8 cellular contexts compared by ENCODE assay signal in genomic region chr4:89306486-89307184, GRCh38. TPM values are rescaled to one million over a fixed set of nuclear protein-coding genes. Genes with fewer than 3 reads are reported as not detected.
DNase-seq lines count a peak whose midpoint lies in the region; ATAC-seq and TF ChIP-seq lines count a peak whose summit lies in the region.

No MANE protein-coding gene starts in this region.

- H3K36me3 ChIP-seq in kidney epithelial cell (ENCODE audit: control insufficient read depth, insufficient read depth, low read length): no peaks in the 10 kb centered on the region
- no peaks in the 10 kb centered on the region for H3K36me3 ChIP-seq in stomach

- no peaks in the 10 kb centered on the region for H3K36me3 Mint-ChIP-seq in activated CD4-positive, alpha-beta T cell treated with anti-CD3 and anti-CD28 coated beads for 36 hours (ENCODE audit: low read depth)
- H3K36me3 Mint-ChIP-seq in activated CD4-positive, alpha-beta memory T cell treated with anti-CD3 and anti-CD28 coated beads for 36 hours: peaks cover 9% of the 10 kb centered on the region

- TF ChIP-seq CTCF in kidney epithelial cell (IDR thresholded peaks at IDR 0.05; ENCODE audit: insufficient read depth, low read length, poor library complexity, severe bottlenecking) (no peak), stomach (IDR thresholded peaks at IDR 0.05) (no peak)

- POLR2A ChIA-PET in activated CD4-positive, alpha-beta T cell treated with anti-CD3 and anti-CD28 coated beads for 36 hours (lab: Charles Lee): no interaction called here
- POLR2A ChIA-PET in activated CD4-positive, alpha-beta memory T cell treated with anti-CD3 and anti-CD28 coated beads for 36 hours (lab: Charles Lee): interaction anchor here (1.0 to 3.1 kb wide), 4 partner anchors 9 to 21 kb away, joined by 3 to 32 read pairs (median 16); no protein-coding TSS in a partner anchor

- TF ChIP-seq POLR2A in stomach (IDR thresholded peaks at IDR 0.05): no peak

- H3K9me3 Mint-ChIP-seq in activated CD4-positive, alpha-beta T cell treated with anti-CD3 and anti-CD28 coated beads for 36 hours (ENCODE audit: low read depth): no peaks in the 10 kb centered on the region
- no peaks in the 10 kb centered on the region for H3K9me3 Mint-ChIP-seq in activated CD4-positive, alpha-beta memory T cell treated with anti-CD3 and anti-CD28 coated beads for 36 hours

- H3K4me3 ChIP-seq in kidney epithelial cell (ENCODE audit: low read depth, low read length) (peak overlapping the region; percentile 78), stomach (peak overlapping the region; percentile 70 to 82 (median 74))

- H3K27ac ChIP-seq in stomach: peak overlapping the region; percentile 79 to 87 (median 85)

- no peak for TF ChIP-seq EP300 in stomach (IDR thresholded peaks at IDR 0.05)

- H3K27me3 Mint-ChIP-seq in activated CD4-positive, alpha-beta T cell treated with anti-CD3 and anti-CD28 coated beads for 36 hours: no peaks in the 10 kb centered on the region
- no peaks in the 10 kb centered on the region for H3K27me3 Mint-ChIP-seq in activated CD4-positive, alpha-beta memory T cell treated with anti-CD3 and anti-CD28 coated beads for 36 hours

- peak; percentile 24 for DNase-seq in activated CD4-positive, alpha-beta T cell treated with anti-CD3 and anti-CD28 coated beads for 36 hours
- DNase-seq in activated CD4-positive, alpha-beta T cell treated with anti-CD3 and anti-CD28 coated beads, Interleukin-2, amount 50 U/mL, for 1 hour: no peak
- peak; percentile 35 for DNase-seq in activated CD4-positive, alpha-beta memory T cell treated with anti-CD3 and anti-CD28 coated beads for 36 hours
- DNase-seq in kidney epithelial cell (ENCODE audit: low read depth): no peak
- DNase-seq in stomach: no peak
- DNase-seq in mesenteric fat pad (ENCODE audit: low spot score): no peak

- ATAC-seq in activated CD4-positive, alpha-beta T cell treated with anti-CD3 and anti-CD28 coated beads for 36 hours: no peak
- ATAC-seq in GM21723 (IDR thresholded peaks at IDR 0.05; ENCODE audit: unreplicated experiment) (no peak), GM19397 (IDR thresholded peaks at IDR 0.05; ENCODE audit: unreplicated experiment) (no peak)

- intact Hi-C loops in activated CD4-positive, alpha-beta T cell treated with anti-CD3 and anti-CD28 coated beads for 36 hours (cut with DNase I, micrococcal nuclease): loop anchor here (1.0 to 5.0 kb wide), 7 partner anchors 11 to 194 kb away; partner anchors contain the start of gene TIGD2 (in 1 of the 2)
- intact Hi-C loops in activated CD4-positive, alpha-beta memory T cell treated with anti-CD3 and anti-CD28 coated beads for 36 hours (cut with micrococcal nuclease): loop anchor here (1.0 to 10.0 kb wide), 4 partner anchors 22 to 782 kb away; partner anchors contain the start of gene PYURF
- intact Hi-C loops in stomach (cut with DNase I; ENCODE audit: low total_unique reads): no loop called here

- H3K27ac Mint-ChIP-seq in activated CD4-positive, alpha-beta T cell treated with anti-CD3 and anti-CD28 coated beads for 36 hours: peak overlapping the region; percentile 93
- H3K27ac Mint-ChIP-seq in activated CD4-positive, alpha-beta memory T cell treated with anti-CD3 and anti-CD28 coated beads for 36 hours: peak overlapping the region; percentile 83

- CTCF ChIA-PET in activated CD4-positive, alpha-beta T cell treated with anti-CD3 and anti-CD28 coated beads for 36 hours (lab: Charles Lee): interaction anchor here (2.3 kb wide), 1 partner anchor 81 kb away, joined by 10 read pairs; no protein-coding TSS in a partner anchor
- CTCF ChIA-PET in activated CD4-positive, alpha-beta memory T cell treated with anti-CD3 and anti-CD28 coated beads for 36 hours (lab: Charles Lee): interaction anchor here (1.7 to 1.8 kb wide), 2 partner anchors 80 to 128 kb away, joined by 9 to 10 read pairs; no protein-coding TSS in a partner anchor

- no peaks in the 10 kb centered on the region for H3K9me3 ChIP-seq in stomach

- peaks cover 64% of the 10 kb centered on the region for H3K4me1 Mint-ChIP-seq in activated CD4-positive, alpha-beta T cell treated with anti-CD3 and anti-CD28 coated beads for 36 hours
- peaks cover 66% of the 10 kb centered on the region for H3K4me1 Mint-ChIP-seq in activated CD4-positive, alpha-beta memory T cell treated with anti-CD3 and anti-CD28 coated beads for 36 hours (ENCODE audit: low read depth)

- H3K27me3 ChIP-seq in kidney epithelial cell (ENCODE audit: control insufficient read depth, insufficient read depth, low read length): no peaks in the 10 kb centered on the region
- peaks cover 0 to 12% (median 3%) of the 10 kb centered on the region in 3 donors for H3K27me3 ChIP-seq in stomach

- peaks cover 18 to 40% (median 28%) of the 10 kb centered on the region in 4 donors for H3K4me1 ChIP-seq in stomach

- WGBS in stomach, 5 donors: 23 to 40% (median 34%) methylated on average over 11 of the region's 11 CpGs

- peak overlapping the region; percentile 77 for H3K4me3 Mint-ChIP-seq in activated CD4-positive, alpha-beta T cell treated with anti-CD3 and anti-CD28 coated beads for 36 hours
- peak overlapping the region; percentile 89 for H3K4me3 Mint-ChIP-seq in activated CD4-positive, alpha-beta memory T cell treated with anti-CD3 and anti-CD28 coated beads for 36 hours

RNA-seq across cellular contexts. Expression of gene GPRIN3, which starts 1.0 kb away (rescaled TPM):
- total RNA-seq in activated CD4-positive, alpha-beta T cell treated with anti-CD3 and anti-CD28 coated beads for 36 hours: 10 to 100 TPM; 10.5 to 12.2 TPM
- 10 to 100 TPM; 20.0 to 22.7 TPM for total RNA-seq in activated CD4-positive, alpha-beta memory T cell treated with anti-CD3 and anti-CD28 coated beads for 36 hours
- total RNA-seq in kidney epithelial cell (0.41 and 0.84 TPM in 2 replicates), stomach (10 to 100 TPM in 4 of 5 donors, 1 to 10 TPM in 1; 8.9 to 19.8 (median 14.9) TPM), mesenteric fat pad (6.2 TPM)
- polyA plus RNA-seq in stomach: 1 to 10 TPM in 1 of 3 donors, under 1 TPM in 2; 0.40 to 1.1 (median 0.92) TPM

Comparison
In these comparisons a context has a peak if more than half of its experiments do, and no peak if none do; other contexts are left out.
1. DNase-seq: peak in activated CD4-positive, alpha-beta T cell treated with anti-CD3 and anti-CD28 coated beads for 36 hours (single experiment) and activated CD4-positive, alpha-beta memory T cell treated with anti-CD3 and anti-CD28 coated beads for 36 hours (single experiment); none in activated CD4-positive, alpha-beta T cell treated with anti-CD3 and anti-CD28 coated beads, Interleukin-2, amount 50 U/mL, for 1 hour (single experiment), kidney epithelial cell (single experiment), stomach (single experiment) and mesenteric fat pad (single experiment).